Comparison of ENCODE assay signal across 18 cellular contexts in the genomic region with DNA sequence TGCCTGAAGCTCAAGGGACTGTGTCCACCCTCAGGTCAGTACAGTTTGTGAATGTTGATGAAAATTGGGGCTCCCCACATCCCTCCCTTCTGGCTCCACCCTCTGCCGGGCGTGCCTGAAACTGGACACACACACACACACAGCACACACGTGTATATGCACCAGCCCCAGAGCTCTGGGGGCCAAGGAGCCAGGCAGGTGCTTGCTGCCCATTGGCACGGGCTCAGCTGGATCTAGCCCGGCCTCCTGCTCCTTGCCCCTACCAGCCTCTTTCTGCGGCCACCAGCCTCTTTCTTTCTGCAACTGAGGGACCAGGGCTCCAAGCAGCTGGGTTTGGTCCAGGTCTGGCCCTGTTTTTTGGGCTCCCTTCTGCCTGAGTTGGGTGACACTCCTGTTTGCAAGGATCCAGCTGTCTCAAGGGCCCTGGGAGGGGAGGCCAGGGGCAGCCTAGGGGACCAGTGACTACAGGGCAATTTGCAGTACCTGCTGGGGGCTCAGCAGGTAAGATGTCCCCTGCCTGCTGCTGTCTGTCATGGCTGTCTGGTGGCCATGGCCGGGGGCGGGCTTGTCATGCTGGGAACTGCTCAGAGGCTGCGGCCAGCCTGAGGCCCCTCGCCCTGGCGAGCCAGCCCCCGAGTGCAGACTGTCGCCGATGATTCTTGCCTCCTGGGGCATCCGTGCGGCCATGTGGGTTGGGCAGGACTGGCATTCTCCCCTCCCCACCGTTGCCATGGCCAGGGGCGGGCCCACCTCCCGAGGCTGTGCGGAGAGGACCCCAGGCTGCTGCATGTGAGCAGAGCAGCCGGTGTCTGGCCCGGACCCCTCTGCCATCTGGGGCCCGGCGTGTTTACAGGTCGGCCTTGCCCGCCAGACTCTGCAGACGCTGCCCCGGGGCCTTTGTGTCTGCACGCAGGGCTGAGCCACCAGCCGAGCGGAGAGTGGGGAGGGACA. TPM values are rescaled to one million over a fixed set of nuclear protein-coding genes. Genes with fewer than 3 reads are reported as not detected.
DNase-seq lines count a peak whose midpoint lies in the region; ATAC-seq and TF ChIP-seq lines count a peak whose summit lies in the region.
"Had no signal": no experiment of that assay in that cellular context is flagged by ENCODE, and none has a peak within 500 bp of the region (broad histone marks: within the 10 kb centered on the region; RNA-seq: fewer than 3 reads in every experiment).

No MANE protein-coding gene starts in this region.

- H3K36me3 ChIP-seq in ascending aorta (peaks cover 56 to 62% of the 10 kb centered on the region in 2 donors), mesenchymal stem cell (ENCODE audit: control insufficient read depth in 1 of 2, insufficient read depth in 2 of 2, low read depth in 1 of 2, low read length in 2 of 2) (peaks cover 81% of the 10 kb centered on the region in 2 experiments), subcutaneous abdominal adipose tissue (ENCODE audit: control insufficient read depth in 5 of 5, insufficient read depth in 5 of 5, low read length in 5 of 5) (peaks cover 0 to 70% (median 67%) of the 10 kb centered on the region in 5 donors), aorta (ENCODE audit: control insufficient read depth in 1 of 2, insufficient read depth in 2 of 2, low read length in 1 of 2) (peaks cover 0 to 12% of the 10 kb centered on the region in 2 donors)

- H3K18ac ChIP-seq in mesenchymal stem cell (ENCODE audit: low read depth in 1 of 2, low read length in 2 of 2), result no peak overlapping the region

- no peak overlapping the region for H4K8ac ChIP-seq in mesenchymal stem cell (ENCODE audit: low read length)

- no peak overlapping the region for H2BK12ac ChIP-seq in mesenchymal stem cell (ENCODE audit: low read length in 2 of 2)

- ATAC-seq in aorta (ENCODE audit: low FRiP score), result no peak
- no peak for ATAC-seq in HG02970 (IDR thresholded peaks at IDR 0.05; ENCODE audit: low FRiP score, unreplicated experiment)

- H3K9me3 ChIP-seq in ascending aorta, result no peaks in the 10 kb centered on the region
- H3K9me3 ChIP-seq in mesenchymal stem cell (ENCODE audit: control insufficient read depth, low read length), result no peaks in the 10 kb centered on the region
- H3K9me3 ChIP-seq in subcutaneous abdominal adipose tissue (ENCODE audit: control insufficient read depth in 5 of 5, low read length in 5 of 5), result no peaks in the 10 kb centered on the region
- H3K9me3 ChIP-seq in aorta (ENCODE audit: control insufficient read depth, low read length), result no peaks in the 10 kb centered on the region

- no peaks in the 10 kb centered on the region for H3K27me3 ChIP-seq in ascending aorta
- no peaks in the 10 kb centered on the region for H3K27me3 ChIP-seq in mesenchymal stem cell (ENCODE audit: control insufficient read depth in 1 of 2, insufficient read depth in 1 of 2, low read length in 2 of 2)
- no peaks in the 10 kb centered on the region for H3K27me3 ChIP-seq in subcutaneous abdominal adipose tissue (ENCODE audit: control insufficient read depth in 5 of 5, insufficient read depth in 4 of 5, low read length in 5 of 5)
- no peaks in the 10 kb centered on the region for H3K27me3 ChIP-seq in aorta (ENCODE audit: control insufficient read depth in 1 of 2, insufficient read depth in 2 of 2, low read length in 1 of 2)

- no peak overlapping the region for H2AFZ ChIP-seq in mesenchymal stem cell (ENCODE audit: low read depth, low read length)
- H2AFZ ChIP-seq: parathyroid adenoma had no signal

- H3K4me3 ChIP-seq in ascending aorta (no peak overlapping the region), mesenchymal stem cell (ENCODE audit: insufficient read depth in 1 of 2, low read depth in 1 of 2, low read length in 2 of 2) (no peak overlapping the region), subcutaneous abdominal adipose tissue (ENCODE audit: low read depth in 1 of 5, low read length in 5 of 5) (no peak overlapping the region), aorta (ENCODE audit: low read length in 2 of 2) (no peak overlapping the region)

- no peak overlapping the region for H3K23ac ChIP-seq in mesenchymal stem cell (ENCODE audit: low read length in 2 of 2)

- H4K91ac ChIP-seq in mesenchymal stem cell (ENCODE audit: low read length), result no peak overlapping the region

- no peak overlapping the region for H3K4ac ChIP-seq in mesenchymal stem cell (ENCODE audit: low read depth in 1 of 2, low read length in 2 of 2)

- no peak overlapping the region for H2AK5ac ChIP-seq in mesenchymal stem cell (ENCODE audit: low read length, severe bottlenecking)

- H3K27ac ChIP-seq in ascending aorta (peak overlapping the region; percentile 96 to 100), mesenchymal stem cell (ENCODE audit: low read length, poor library complexity, severe bottlenecking) (no peak overlapping the region), subcutaneous abdominal adipose tissue (ENCODE audit: low read depth, low read length) (peak overlapping the region; percentile 37), aorta (ENCODE audit: low read depth in 1 of 2, low read length in 2 of 2) (no peak overlapping the region)
- H3K27ac ChIP-seq: parathyroid adenoma had no signal

- intact Hi-C loops in ascending aorta (cut with DNase I), result no loop called here
- intact Hi-C loops in aorta (cut with DNase I), result no loop called here

- H3K4me2 ChIP-seq in mesenchymal stem cell (ENCODE audit: low read length, poor library complexity, severe bottlenecking), result no peak overlapping the region

- DNase-seq in G401 (ENCODE audit: low spot score) (peak; percentile 65), ascending aorta (ENCODE audit: low spot score in 2 of 2) (no peak), mesenchymal stem cell (no peak), aorta (no peak), NOMO-1 (lab: John Stamatoyannopoulos, UW; ENCODE audit: unreplicated experiment in 2 of 2) (no peak), MV-4-11 (lab: John Stamatoyannopoulos, UW) (no peak)
- DNase-seq: activated CD4-positive, alpha-beta T cell treated with anti-CD3 and anti-CD28 coated beads for 4 hours; AML-193; cerebellar nuclear complex; DMS53; H9; NCI-H1092; SHP77; T1000; trophoblast cell had no signal

- peaks cover 48% of the 10 kb centered on the region for H3K79me1 ChIP-seq in mesenchymal stem cell (replicated peaks; ENCODE audit: low read length, poor library complexity, severe bottlenecking)

- H3K9ac ChIP-seq in mesenchymal stem cell (ENCODE audit: low read length), result peak overlapping the region; percentile 44
- peak overlapping the region in 2 of 5 donors; percentile 15 to 47 for H3K9ac ChIP-seq in subcutaneous abdominal adipose tissue (ENCODE audit: low read length in 5 of 5)
- H3K9ac ChIP-seq: parathyroid adenoma had no signal

- H2BK120ac ChIP-seq in mesenchymal stem cell (ENCODE audit: low read depth, low read length), result no peak overlapping the region

- H2BK5ac ChIP-seq in mesenchymal stem cell (ENCODE audit: low read depth, low read length, poor library complexity, severe bottlenecking), result no peak overlapping the region

- no peak overlapping the region for H3K14ac ChIP-seq in mesenchymal stem cell (ENCODE audit: low read length in 2 of 2)

- H2BK15ac ChIP-seq in mesenchymal stem cell (ENCODE audit: low read depth, poor library complexity, severe bottlenecking), result no peak overlapping the region

- WGBS in mesenchymal stem cell, result 88% methylated on average over 31 of the region's 31 CpGs
- 70 to 71% methylated on average over 31 of the region's 31 CpGs for WGBS in aorta, 2 donors

- TF ChIP-seq CTCF in ascending aorta (IDR thresholded peaks at IDR 0.05), result no peak

- in situ Hi-C loops in G401 (cut with HindIII; ENCODE audit: low sequenced_read_pairs), result no loop called here

- H3K4me1 ChIP-seq in ascending aorta (peaks cover 26 to 66% of the 10 kb centered on the region in 2 donors), mesenchymal stem cell (ENCODE audit: control insufficient read depth, insufficient read depth, low read depth, low read length) (peaks cover 45% of the 10 kb centered on the region), subcutaneous abdominal adipose tissue (ENCODE audit: control insufficient read depth in 5 of 5, insufficient read depth in 5 of 5, low read length in 5 of 5) (peaks cover 6 to 90% (median 88%) of the 10 kb centered on the region in 5 donors), aorta (ENCODE audit: control insufficient read depth in 1 of 2, insufficient read depth in 2 of 2, low read length in 2 of 2) (no peaks in the 10 kb centered on the region)
- H3K4me1 ChIP-seq: parathyroid adenoma had no signal

RNA-seq across cellular contexts. Expression of a gene that starts 51.5 kb away (rescaled TPM):
- total RNA-seq in G401 (2014; rRNA removed; shearing (Covaris generic)), result 1.7 and 3.2 TPM in 2 replicates
- total RNA-seq in ascending aorta, result 20.1 TPM
- polyA plus RNA-seq in mesenchymal stem cell (2013, experiment 1 of 2), result 7.7 TPM
- 6.9 TPM for polyA plus RNA-seq in mesenchymal stem cell (2013, experiment 2 of 2)
- 10 to 100 TPM; 29.6 to 32.1 TPM for total RNA-seq in aorta
- 1 to 10 TPM; 6.9 to 9.8 TPM for polyA plus RNA-seq in aorta

Comparison
In these comparisons a context has a peak if more than half of its experiments do, and no peak if none do; other contexts are left out.
1. H3K27ac ChIP-seq: peak in ascending aorta (2 of 2) and subcutaneous abdominal adipose tissue (single experiment); none in mesenchymal stem cell (single experiment) and aorta (0 of 2).